ENCODE assay signal across 36 cellular contexts in genomic region chr14:29453045-29453444, GRCh38.
"Had no signal": no experiment of that assay in that cellular context is flagged by ENCODE, and none has a peak within 500 bp of the region (broad histone marks: within the 10 kb centered on the region; RNA-seq: fewer than 3 reads in every experiment).

No MANE protein-coding gene starts in this region.

- H3K4me1 Mint-ChIP-seq: activated CD4-positive, alpha-beta memory T cell treated with anti-CD3 and anti-CD28 coated beads, Interleukin-2, amount 10 ng/mL, durations not matched to agents 7 days and 5 days; activated CD4-positive, alpha-beta T cell treated with anti-CD3 and anti-CD28 coated beads, Interleukin-2, amount 10 ng/mL, durations not matched to agents 7 days and 5 days; nephron progenitor cell; stimulated activated effector memory CD8-positive, alpha-beta T cell treated with anti-CD3 and anti-CD28 coated beads, Interleukin-12 subunit alpha, Interleukin-12 subunit beta, amount 100 ng/mL, for 72 hours had no signal

- H3K27me3 Mint-ChIP-seq: activated CD4-positive, alpha-beta memory T cell treated with anti-CD3 and anti-CD28 coated beads, Interleukin-2, amount 10 ng/mL, durations not matched to agents 7 days and 5 days; activated CD4-positive, alpha-beta T cell treated with anti-CD3 and anti-CD28 coated beads, Interleukin-2, amount 10 ng/mL, durations not matched to agents 7 days and 5 days; activated T-cell treated with anti-CD3 and anti-CD28 coated beads, Interleukin-2, amount 50 U/mL, for 24 hours; stimulated activated naive CD8-positive, alpha-beta T cell treated with anti-CD3 and anti-CD28 coated beads, Interleukin-15, Interleukin-2, amounts not matched to agents 100 ng/mL and 50 ng/mL, for 24 hours had no signal

- FAIRE-seq: astrocyte, endothelial cell of umbilical vein, keratinocyte, pancreas, urothelium cell line had no signal

- H3K27me3 ChIP-seq: brain microvascular endothelial cell, pancreas had no signal

- H3K27ac Mint-ChIP-seq: activated CD4-positive, alpha-beta memory T cell treated with anti-CD3 and anti-CD28 coated beads, Interleukin-2, amount 10 ng/mL, durations not matched to agents 7 days and 5 days; activated CD4-positive, alpha-beta T cell treated with anti-CD3 and anti-CD28 coated beads, Interleukin-2, amount 10 ng/mL, durations not matched to agents 7 days and 5 days; activated T-cell treated with anti-CD3 and anti-CD28 coated beads, Interleukin-2, amount 50 U/mL, for 24 hours; nephron progenitor cell; stimulated activated effector memory CD8-positive, alpha-beta T cell treated with anti-CD3 and anti-CD28 coated beads, Interleukin-12 subunit alpha, Interleukin-12 subunit beta, amount 100 ng/mL, for 72 hours; stimulated activated naive CD8-positive, alpha-beta T cell treated with anti-CD3 and anti-CD28 coated beads, Interleukin-15, Interleukin-2, amounts not matched to agents 100 ng/mL and 50 ng/mL, for 24 hours had no signal

- H3K36me3 ChIP-seq: brain microvascular endothelial cell, pancreas, prostate gland, thoracic aorta, WERI-Rb-1 had no signal

- H3K4me3 Mint-ChIP-seq: activated CD4-positive, alpha-beta memory T cell treated with anti-CD3 and anti-CD28 coated beads, Interleukin-2, amount 10 ng/mL, durations not matched to agents 7 days and 5 days; activated CD4-positive, alpha-beta T cell treated with anti-CD3 and anti-CD28 coated beads, Interleukin-2, amount 10 ng/mL, durations not matched to agents 7 days and 5 days; activated T-cell treated with anti-CD3 and anti-CD28 coated beads, Interleukin-2, amount 50 U/mL, for 24 hours; nephron progenitor cell; stimulated activated effector memory CD8-positive, alpha-beta T cell treated with anti-CD3 and anti-CD28 coated beads, Interleukin-12 subunit alpha, Interleukin-12 subunit beta, amount 100 ng/mL, for 72 hours; stimulated activated naive CD8-positive, alpha-beta T cell treated with anti-CD3 and anti-CD28 coated beads, Interleukin-15, Interleukin-2, amounts not matched to agents 100 ng/mL and 50 ng/mL, for 24 hours had no signal

- H3K9me3 Mint-ChIP-seq: activated CD4-positive, alpha-beta memory T cell treated with anti-CD3 and anti-CD28 coated beads, Interleukin-2, amount 10 ng/mL, durations not matched to agents 7 days and 5 days; activated CD4-positive, alpha-beta T cell treated with anti-CD3 and anti-CD28 coated beads, Interleukin-2, amount 10 ng/mL, durations not matched to agents 7 days and 5 days; nephron progenitor cell; stimulated activated naive CD8-positive, alpha-beta T cell treated with anti-CD3 and anti-CD28 coated beads, Interleukin-15, Interleukin-2, amounts not matched to agents 100 ng/mL and 50 ng/mL, for 24 hours had no signal

- H3K36me3 Mint-ChIP-seq: stimulated activated effector memory CD8-positive, alpha-beta T cell treated with anti-CD3 and anti-CD28 coated beads, Interleukin-12 subunit alpha, Interleukin-12 subunit beta, amount 100 ng/mL, for 72 hours had no signal

- H3K4me3 ChIP-seq: pancreas, prostate gland, skin epidermis, thoracic aorta had no signal

- ATAC-seq: esophagus mucosa; left cardiac atrium; left ventricle myocardium superior; pancreas; sciatic nerve; stimulated activated effector memory CD8-positive, alpha-beta T cell treated with anti-CD3 and anti-CD28 coated beads, Interleukin-12 subunit alpha, Interleukin-12 subunit beta, amount 100 ng/mL, for 72 hours had no signal

- DNase-seq: activated CD4-positive, alpha-beta memory T cell treated with anti-CD3 and anti-CD28 coated beads, Interleukin-2, amount 10 ng/mL, durations not matched to agents 7 days and 5 days; activated CD4-positive, alpha-beta T cell treated with anti-CD3 and anti-CD28 coated beads, Interleukin-2, amount 10 ng/mL, durations not matched to agents 7 days and 5 days; activated CD4-positive, CD25-positive, alpha-beta regulatory T cell treated with anti-CD3 and anti-CD28 coated beads, Interleukin-2, amount 50 U/mL, for 72 hours; activated CD8-positive, alpha-beta memory T cell treated with anti-CD3 and anti-CD28 coated beads, Interleukin-2, amount 50 U/mL, for 48 hours; activated gamma-delta T cell; activated naive CD4-positive, alpha-beta T cell treated with anti-CD3 and anti-CD28 coated beads, Interleukin-2, amount 50 U/mL, for 16 hours; activated T-cell treated with anti-CD3 and anti-CD28 coated beads, Interleukin-2, amount 50 U/mL, for 24 hours; amniotic stem cell; brain microvascular endothelial cell; caudate nucleus; cortex of kidney; foreskin fibroblast; head of caudate nucleus; hippocampal formation; left cardiac atrium; left ventricle myocardium superior; nephron progenitor cell; nucleus accumbens; pancreas; retina; stimulated activated CD4-positive, alpha-beta T cell treated with anti-CD3 and anti-CD28 coated beads, Interleukin-12 subunit alpha, Interleukin-12 subunit beta, amount 100 ng/mL, for 4 hours; stimulated activated CD4-positive, alpha-beta T cell treated with anti-CD3 and anti-CD28 coated beads, Interleukin-4, amount 100 ng/mL, for 24 hours; T1000; trophoblast cell; WERI-Rb-1 had no signal
